ENCODE assay signal across 8 cellular contexts in genomic region chr2:131104487-131105155, GRCh38. TPM values are rescaled to one million over a fixed set of nuclear protein-coding genes. Genes with fewer than 3 reads are reported as not detected.
DNase-seq lines count a peak whose midpoint lies in the region; ATAC-seq and TF ChIP-seq lines count a peak whose summit lies in the region.

No MANE protein-coding gene starts in this region.

- H3K14ac ChIP-seq in trophoblast cell (ENCODE audit: low read length), result peak overlapping the region; percentile 64

- intact Hi-C loops in activated naive CD4-positive, alpha-beta T cell treated with anti-CD3 and anti-CD28 coated beads for 36 hours (cut with micrococcal nuclease), result loop anchor here (1.0 to 10.0 kb wide), 7 partner anchors 11 to 762 kb away; partner anchors contain the start of genes FAM168B and IMP4

- H3K18ac ChIP-seq in trophoblast cell (ENCODE audit: low read length), result no peak overlapping the region

- H3K4me1 Mint-ChIP-seq in activated naive CD4-positive, alpha-beta T cell treated with anti-CD3 and anti-CD28 coated beads for 36 hours (ENCODE audit: low read depth), result peaks cover 36% of the 10 kb centered on the region
- peaks cover 10% of the 10 kb centered on the region for H3K4me1 Mint-ChIP-seq in glutamatergic neuron (ENCODE audit: low read depth, unreplicated experiment)

- peak overlapping the region; percentile 93 for H3K4me3 Mint-ChIP-seq in activated naive CD4-positive, alpha-beta T cell treated with anti-CD3 and anti-CD28 coated beads for 36 hours
- peak overlapping the region; percentile 97 for H3K4me3 Mint-ChIP-seq in glutamatergic neuron (ENCODE audit: unreplicated experiment)

- peak overlapping the region; percentile 47 for H3K4me2 ChIP-seq in trophoblast cell (ENCODE audit: low read length)

- no peak overlapping the region for H2BK12ac ChIP-seq in trophoblast cell (ENCODE audit: low read length)

- peaks cover 7% of the 10 kb centered on the region for H3K79me1 ChIP-seq in trophoblast cell (ENCODE audit: low read length)

- H4K12ac ChIP-seq in trophoblast cell (ENCODE audit: low read depth, low read length), result peak overlapping the region; percentile 95

- H2AK5ac ChIP-seq in trophoblast cell (ENCODE audit: low read length), result no peak overlapping the region

- H3K9me3 ChIP-seq in ES-I3 (ENCODE audit: control insufficient read depth, insufficient read depth, low read length), result no peaks in the 10 kb centered on the region
- no peaks in the 10 kb centered on the region for H3K9me3 ChIP-seq in trophoblast cell (ENCODE audit: insufficient read depth, low read depth, low read length)

- CTCF ChIA-PET in activated naive CD4-positive, alpha-beta T cell treated with anti-CD3 and anti-CD28 coated beads for 36 hours (lab: Charles Lee), result interaction anchor here (0.6 to 3.2 kb wide), 4 partner anchors 10 to 390 kb away, joined by 3 to 15 read pairs (median 4); no protein-coding TSS in a partner anchor

- peak overlapping the region; percentile 73 for H2AFZ ChIP-seq in trophoblast cell (ENCODE audit: insufficient read depth, low read length, poor library complexity)

- H3K4me3 ChIP-seq in trophoblast cell (ENCODE audit: low read depth, low read length), result no peak overlapping the region

- no CpG with 5 or more reads among the region's 20 CpGs for WGBS in trophoblast cell (ENCODE audit: extremely low coverage, insufficient coverage, insufficient read length)

- H3K27me3 ChIP-seq in trophoblast cell (ENCODE audit: insufficient read depth, low read length), result no peaks in the 10 kb centered on the region

- H3K4me1 ChIP-seq in ES-I3 (ENCODE audit: insufficient read depth, low read length) (peaks cover 8% of the 10 kb centered on the region; the same call in 1 of the 2 replicates), trophoblast cell (ENCODE audit: control insufficient read depth in 1 of 2, insufficient read depth in 2 of 2, low read length in 2 of 2) (peaks cover 6 to 7% of the 10 kb centered on the region in 2 experiments)

- H3K36me3 ChIP-seq in ES-I3 (ENCODE audit: insufficient read depth, low read length) (no peaks in the 10 kb centered on the region), trophoblast cell (ENCODE audit: control insufficient read depth in 1 of 2, insufficient read depth in 2 of 2, low read length in 2 of 2) (no peaks in the 10 kb centered on the region)

- H3K4ac ChIP-seq in trophoblast cell (ENCODE audit: low read depth, low read length), result peak overlapping the region; percentile 44

- no peak for TF ChIP-seq CTCF in glutamatergic neuron (IDR thresholded peaks at IDR 0.05; ENCODE audit: partially characterized antibody, unreplicated experiment)

- H4K8ac ChIP-seq in trophoblast cell (ENCODE audit: low read depth, low read length), result peak overlapping the region; percentile 94

- peaks cover 9% of the 10 kb centered on the region for H3K36me3 Mint-ChIP-seq in activated naive CD4-positive, alpha-beta T cell treated with anti-CD3 and anti-CD28 coated beads for 36 hours (ENCODE audit: low read depth)
- H3K36me3 Mint-ChIP-seq in glutamatergic neuron (ENCODE audit: unreplicated experiment), result no peaks in the 10 kb centered on the region

- H3K27ac ChIP-seq in trophoblast cell (ENCODE audit: low read depth, low read length), result peak overlapping the region; percentile 40

- H3K27ac Mint-ChIP-seq in activated naive CD4-positive, alpha-beta T cell treated with anti-CD3 and anti-CD28 coated beads for 36 hours, result peak overlapping the region; percentile 98
- peak overlapping the region; percentile 78 for H3K27ac Mint-ChIP-seq in glutamatergic neuron (ENCODE audit: unreplicated experiment)

- ATAC-seq in GM21737 (IDR thresholded peaks at IDR 0.05; ENCODE audit: unreplicated experiment), result peak; percentile 63

- H3K27me3 Mint-ChIP-seq in activated naive CD4-positive, alpha-beta T cell treated with anti-CD3 and anti-CD28 coated beads for 36 hours (ENCODE audit: low read depth), result no peaks in the 10 kb centered on the region
- H3K27me3 Mint-ChIP-seq in glutamatergic neuron (ENCODE audit: unreplicated experiment), result no peaks in the 10 kb centered on the region

- H3K9ac ChIP-seq in ES-I3 (ENCODE audit: low read depth, low read length) (peak overlapping the region; percentile 89), trophoblast cell (ENCODE audit: low read length) (no peak overlapping the region)

- peaks cover 13% of the 10 kb centered on the region for H3K79me2 ChIP-seq in trophoblast cell (ENCODE audit: control insufficient read depth, insufficient read depth, low read length, poor library complexity)

- H2BK5ac ChIP-seq in trophoblast cell (ENCODE audit: low read depth, low read length, poor library complexity), result peak overlapping the region; percentile 46

- no peaks in the 10 kb centered on the region for H3K9me3 Mint-ChIP-seq in activated naive CD4-positive, alpha-beta T cell treated with anti-CD3 and anti-CD28 coated beads for 36 hours
- peaks cover 5% of the 10 kb centered on the region for H3K9me3 Mint-ChIP-seq in glutamatergic neuron (ENCODE audit: unreplicated experiment)

- H2BK120ac ChIP-seq in trophoblast cell (ENCODE audit: insufficient read depth, low read length, poor library complexity), result peak overlapping the region; percentile 43

- H3K23ac ChIP-seq in trophoblast cell (ENCODE audit: low read length), result no peak overlapping the region

- H4K91ac ChIP-seq in trophoblast cell (ENCODE audit: low read depth, low read length), result peak overlapping the region; percentile 82

- DNase-seq in HuH-7.5 (ENCODE audit: low spot score) (peak; percentile 43), RKO (ENCODE audit: low spot score) (peak; percentile 92), glutamatergic neuron (no peak), trophoblast cell (peak; percentile 47 to 68), mesenteric fat pad (ENCODE audit: low spot score) (no peak)
- peak; percentile 55 for DNase-seq in activated naive CD4-positive, alpha-beta T cell treated with anti-CD3 and anti-CD28 coated beads for 36 hours

RNA-seq across cellular contexts. Expression of gene PLEKHB2, which starts 0.5 kb away (rescaled TPM):
- 10 to 100 TPM; 43.4 to 43.9 TPM for total RNA-seq in activated naive CD4-positive, alpha-beta T cell treated with anti-CD3 and anti-CD28 coated beads for 36 hours
- total RNA-seq in glutamatergic neuron (ENCODE audit: unreplicated experiment) (42.4 TPM), mesenteric fat pad (68.2 TPM)
- polyA plus RNA-seq in trophoblast cell (2013), result 54.6 and 56.5 TPM in 2 replicates

RNA-seq across cellular contexts. Expression of gene FAM168B, which starts 11.4 kb away (rescaled TPM):
- total RNA-seq in activated naive CD4-positive, alpha-beta T cell treated with anti-CD3 and anti-CD28 coated beads for 36 hours, result 10 to 100 TPM; 52.7 to 55.0 TPM
- 118 TPM for total RNA-seq in glutamatergic neuron (ENCODE audit: unreplicated experiment)
- polyA plus RNA-seq in trophoblast cell (2013), result 95.6 and 97.7 TPM in 2 replicates
- 120 TPM for total RNA-seq in mesenteric fat pad

Comparison
In these comparisons a context has a peak if more than half of its experiments do, and no peak if none do; other contexts are left out.
1. DNase-seq: peak in HuH-7.5 (single experiment), RKO (single experiment), activated naive CD4-positive, alpha-beta T cell treated with anti-CD3 and anti-CD28 coated beads for 36 hours (single experiment) and trophoblast cell (2 of 2); none in glutamatergic neuron (single experiment) and mesenteric fat pad (single experiment).